1 cellular context compared by ENCODE assay signal in genomic region chr19:12314553-12314952, GRCh38.
TF ChIP-seq lines count a peak whose summit lies in the region.

No MANE protein-coding gene starts in this region.

TF ChIP-seq in IMR-90, 13 proteins besides CTCF, POLR2A, EP300 and RAD21 (continued from another document):
- TF ChIP-seq ELK1 (IDR thresholded peaks at IDR 0.05; ENCODE audit: borderline replicate concordance, low read depth, low read length) (no peak), SMC3 (IDR thresholded peaks at IDR 0.05; ENCODE audit: low read depth, low read length) (no peak), RCOR1 (IDR thresholded peaks at IDR 0.05; ENCODE audit: insufficient replicate concordance, low read length) (no peak), NFE2L2 (IDR thresholded peaks at IDR 0.05; ENCODE audit: low read depth, low read length) (no peak)
